In genomic region chr17:78227455-78227916, GRCh38 we compare ENCODE assay signal across 14 cellular contexts. TPM values are rescaled to one million over a fixed set of nuclear protein-coding genes. Genes with fewer than 3 reads are reported as not detected.
A peak's percentile ranks its signal among the peaks of the same experiment; 100 is the strongest.
DNase-seq lines count a peak whose midpoint lies in the region; ATAC-seq lines count a peak whose summit lies in the region.
"Had no signal": no experiment of that assay in that cellular context is flagged by ENCODE, and none has a peak within 500 bp of the region (broad histone marks: within the 10 kb centered on the region; RNA-seq: fewer than 3 reads in every experiment).

No MANE protein-coding gene starts in this region.

- peaks cover 19% of the 10 kb centered on the region for H3K36me3 Mint-ChIP-seq in activated CD4-positive, alpha-beta T cell treated with anti-CD3 and anti-CD28 coated beads for 36 hours (ENCODE audit: low read depth)

- no peak overlapping the region for H3K27ac Mint-ChIP-seq in activated CD4-positive, alpha-beta T cell treated with anti-CD3 and anti-CD28 coated beads for 36 hours

- H3K9me3 Mint-ChIP-seq in activated CD4-positive, alpha-beta T cell treated with anti-CD3 and anti-CD28 coated beads for 36 hours (ENCODE audit: low read depth), result no peaks in the 10 kb centered on the region

- peak; percentile 34 for ATAC-seq in activated CD4-positive, alpha-beta T cell treated with anti-CD3 and anti-CD28 coated beads for 36 hours
- no peak for ATAC-seq in HG03520 (IDR thresholded peaks at IDR 0.05; ENCODE audit: unreplicated experiment)

- CTCF ChIA-PET in activated CD4-positive, alpha-beta T cell treated with anti-CD3 and anti-CD28 coated beads for 36 hours (lab: Charles Lee), result interaction anchor here (1.0 to 3.8 kb wide), 2 partner anchors 23 to 133 kb away, joined by 3 to 14 read pairs; no protein-coding TSS in a partner anchor

- intact Hi-C loops in activated CD4-positive, alpha-beta T cell treated with anti-CD3 and anti-CD28 coated beads for 36 hours (cut with DNase I, micrococcal nuclease), result no loop called here
- intact Hi-C loops in head of caudate nucleus (cut with DNase I), result no loop called here

- peaks cover 18% of the 10 kb centered on the region for H3K27me3 Mint-ChIP-seq in activated CD4-positive, alpha-beta T cell treated with anti-CD3 and anti-CD28 coated beads for 36 hours

- H3K4me1 Mint-ChIP-seq in activated CD4-positive, alpha-beta T cell treated with anti-CD3 and anti-CD28 coated beads for 36 hours, result peaks cover 7% of the 10 kb centered on the region

- POLR2A ChIA-PET in activated CD4-positive, alpha-beta T cell treated with anti-CD3 and anti-CD28 coated beads for 36 hours (lab: Charles Lee), result interaction anchor here (0.8 kb wide), 1 partner anchor 54 kb away, joined by 4 read pairs; no protein-coding TSS in a partner anchor

- no peak overlapping the region for H3K4me3 Mint-ChIP-seq in activated CD4-positive, alpha-beta T cell treated with anti-CD3 and anti-CD28 coated beads for 36 hours

- peak; percentile 43 for DNase-seq in activated CD4-positive, alpha-beta T cell treated with anti-CD3 and anti-CD28 coated beads for 36 hours
- DNase-seq in activated CD4-positive, alpha-beta T cell treated with anti-CD3 and anti-CD28 coated beads for 4 hours, result no peak
- DNase-seq in NCI-H774 (lab: John Stamatoyannopoulos, UW) (peak; percentile 58), head of caudate nucleus (peak in 41 of 42 donors; percentile 48 to 90 (median 75)), superior temporal gyrus (ENCODE audit: extremely low spot score) (peak; percentile 71), NCI-H1048 (lab: John Stamatoyannopoulos, UW) (no peak), SKM-1 (lab: John Stamatoyannopoulos, UW; ENCODE audit: unreplicated experiment) (no peak)
- DNase-seq: activated T-cell treated with anti-CD3 and anti-CD28 coated beads, Interleukin-2, amount 50 U/mL, for 1 hour; amniotic stem cell; stimulated activated CD4-positive, alpha-beta T cell treated with anti-CD3 and anti-CD28 coated beads, Interleukin-12 subunit alpha, Interleukin-12 subunit beta, amount 100 ng/mL, for 4 hours had no signal

RNA-seq across cellular contexts. Expression of gene TMEM235, which starts 3.9 kb away (rescaled TPM):
- total RNA-seq in activated CD4-positive, alpha-beta T cell treated with anti-CD3 and anti-CD28 coated beads for 36 hours, result not detected
- total RNA-seq: Calu3, SK-MEL-5, thoracic aorta had no signal

RNA-seq across cellular contexts. Expression of gene BIRC5, which starts 13.4 kb away (rescaled TPM):
- total RNA-seq in activated CD4-positive, alpha-beta T cell treated with anti-CD3 and anti-CD28 coated beads for 36 hours, result 100 to 1,000 TPM; 100 to 107 TPM

RNA-seq across cellular contexts. Expression of gene AFMID, which starts 40.3 kb away (rescaled TPM):
- 10 to 100 TPM; 26.3 to 26.7 TPM for total RNA-seq in activated CD4-positive, alpha-beta T cell treated with anti-CD3 and anti-CD28 coated beads for 36 hours

RNA-seq across cellular contexts. Expression of gene TK1, which starts 40.6 kb away (rescaled TPM):
- total RNA-seq in activated CD4-positive, alpha-beta T cell treated with anti-CD3 and anti-CD28 coated beads for 36 hours, result 100 to 1,000 TPM; 157 to 195 TPM

RNA-seq across cellular contexts. Expression of gene SYNGR2, which starts 59.1 kb away (rescaled TPM):
- 10 to 100 TPM; 79.1 to 89.2 TPM for total RNA-seq in activated CD4-positive, alpha-beta T cell treated with anti-CD3 and anti-CD28 coated beads for 36 hours

Comparison
In these comparisons a context has a peak if more than half of its experiments do, and no peak if none do; other contexts are left out.
1. DNase-seq: peak in activated CD4-positive, alpha-beta T cell treated with anti-CD3 and anti-CD28 coated beads for 36 hours (single experiment), NCI-H774 (single experiment), head of caudate nucleus (41 of 42) and superior temporal gyrus (single experiment); none in activated CD4-positive, alpha-beta T cell treated with anti-CD3 and anti-CD28 coated beads for 4 hours (0 of 2), NCI-H1048 (single experiment) and SKM-1 (single experiment).